In genomic region chr3:131216801-131217200, GRCh38 we compare ENCODE assay signal across 10 cellular contexts.
DNase-seq lines count a peak whose midpoint lies in the region; ATAC-seq and TF ChIP-seq lines count a peak whose summit lies in the region.
"Had no signal": no experiment of that assay in that cellular context is flagged by ENCODE, and none has a peak within 500 bp of the region (broad histone marks: within the 10 kb centered on the region; RNA-seq: fewer than 3 reads in every experiment).

No MANE protein-coding gene starts in this region.

- CTCF ChIA-PET in Calu3 (lab: Charles Lee) = interaction anchor here (0.6 to 1.4 kb wide), 3 partner anchors 20 to 170 kb away, joined by 3 to 4 read pairs (median 3); no protein-coding TSS in a partner anchor

- no peaks in the 10 kb centered on the region for H3F3A ChIP-seq in Loucy (ENCODE audit: low read depth)

- no peaks in the 10 kb centered on the region for H3K79me2 ChIP-seq in Loucy (ENCODE audit: insufficient read depth, low read length)

- peak overlapping the region; percentile 2 for H3K4me2 ChIP-seq in Loucy (ENCODE audit: low read depth, low read length, poor library complexity, severe bottlenecking)

- peaks cover 23% of the 10 kb centered on the region for H3K4me1 ChIP-seq in Loucy (ENCODE audit: insufficient read depth, low read length, poor library complexity, severe bottlenecking)
- H3K4me1 ChIP-seq in mucosa of descending colon (ENCODE audit: low read depth) = no peaks in the 10 kb centered on the region

- no peaks in the 10 kb centered on the region for H3K27me3 Mint-ChIP-seq in Calu3 (ENCODE audit: unreplicated experiment)
- H3K27me3 Mint-ChIP-seq in chondrocyte (ENCODE audit: low read depth) = no peaks in the 10 kb centered on the region
- H3K27me3 Mint-ChIP-seq: activated CD4-positive, alpha-beta memory T cell treated with anti-CD3 and anti-CD28 coated beads for 36 hours had no signal

- no peaks in the 10 kb centered on the region for H3K36me3 Mint-ChIP-seq in Calu3 (ENCODE audit: insufficient read depth, unreplicated experiment)
- H3K36me3 Mint-ChIP-seq in chondrocyte (ENCODE audit: low read depth) = no peaks in the 10 kb centered on the region
- H3K36me3 Mint-ChIP-seq: activated CD4-positive, alpha-beta memory T cell treated with anti-CD3 and anti-CD28 coated beads for 36 hours had no signal

- BruUV-seq in Calu3 (replicated peaks; lab: Mats Ljungman, UMichigan) = no TSS peak

- H3K9me2 ChIP-seq in Loucy (replicated peaks; ENCODE audit: low read depth, low read length) = no peaks in the 10 kb centered on the region

- H3K4me3 Mint-ChIP-seq in Calu3 (ENCODE audit: low read depth, unreplicated experiment) (peak overlapping the region; percentile 36), chondrocyte (ENCODE audit: unreplicated experiment) (peak overlapping the region; percentile 54)
- H3K4me3 Mint-ChIP-seq: activated CD4-positive, alpha-beta memory T cell treated with anti-CD3 and anti-CD28 coated beads for 36 hours had no signal

- H3K4me3 ChIP-seq in Loucy (ENCODE audit: low read length, poor library complexity, severe bottlenecking) (no peak overlapping the region), mucosa of descending colon (no peak overlapping the region)
- H3K4me3 ChIP-seq: tibial artery had no signal

- no peaks in the 10 kb centered on the region for H3K27me3 ChIP-seq in Loucy (ENCODE audit: insufficient read depth, low read length, poor library complexity, severe bottlenecking)
- H3K27me3 ChIP-seq: tibial artery had no signal

- H3K4me1 Mint-ChIP-seq in Calu3 (ENCODE audit: low read depth, unreplicated experiment) (peaks cover 23% of the 10 kb centered on the region), chondrocyte (ENCODE audit: low read depth) (peaks cover 29% of the 10 kb centered on the region)

- H3K27ac Mint-ChIP-seq in Calu3 (ENCODE audit: unreplicated experiment) (peak overlapping the region; percentile 28), chondrocyte (ENCODE audit: unreplicated experiment) (peak overlapping the region; percentile 84)
- H3K27ac Mint-ChIP-seq: activated CD4-positive, alpha-beta memory T cell treated with anti-CD3 and anti-CD28 coated beads for 36 hours had no signal

- no peaks in the 10 kb centered on the region for H3K9me3 ChIP-seq in Loucy (ENCODE audit: insufficient read depth, low read depth, low read length)
- H3K9me3 ChIP-seq in mucosa of descending colon = no peaks in the 10 kb centered on the region
- H3K9me3 ChIP-seq: tibial artery had no signal

- peak; percentile 66 for DNase-seq in Calu3
- DNase-seq in chondrocyte (ENCODE audit: low spot score) = no peak
- DNase-seq in mucosa of descending colon = no peak
- DNase-seq in SIG-M5 treated with dmso at 0.1 percent for 504 hours (lab: John Stamatoyannopoulos, UW; ENCODE audit: unreplicated experiment) = no peak
- DNase-seq in activated CD8-positive, alpha-beta memory T cell treated with anti-CD3 and anti-CD28 coated beads for 24 hours = no peak
- DNase-seq in central memory CD4-positive, alpha-beta T cell = no peak
- DNase-seq in SHP77 (lab: John Stamatoyannopoulos, UW) = no peak
- DNase-seq: activated CD4-positive, alpha-beta memory T cell treated with anti-CD3 and anti-CD28 coated beads for 36 hours had no signal

- intact Hi-C loops in Calu3 (cut with micrococcal nuclease; ENCODE audit: unreplicated experiment) = no loop called here
- intact Hi-C loops in mucosa of descending colon (cut with DNase I, micrococcal nuclease) = no loop called here

- no peak overlapping the region for H3K9ac ChIP-seq in Loucy (ENCODE audit: low read depth, low read length, poor library complexity, severe bottlenecking)

- ATAC-seq in mucosa of descending colon = peak; percentile 77

- no peaks in the 10 kb centered on the region for H3K36me3 ChIP-seq in Loucy (ENCODE audit: insufficient read depth, low read length)
- H3K36me3 ChIP-seq in mucosa of descending colon (ENCODE audit: low read depth) = no peaks in the 10 kb centered on the region
- H3K36me3 ChIP-seq: tibial artery had no signal

- no peaks in the 10 kb centered on the region for H4K20me1 ChIP-seq in Loucy (ENCODE audit: insufficient read depth, low read length, poor library complexity, severe bottlenecking)

- H3K9me3 Mint-ChIP-seq in Calu3 (ENCODE audit: low read depth, unreplicated experiment) (no peaks in the 10 kb centered on the region), chondrocyte (ENCODE audit: low read depth) (peaks cover under 1% of the 10 kb centered on the region)
- H3K9me3 Mint-ChIP-seq: activated CD4-positive, alpha-beta memory T cell treated with anti-CD3 and anti-CD28 coated beads for 36 hours had no signal

- TF ChIP-seq CTCF in Calu3 (IDR thresholded peaks at IDR 0.05; ENCODE audit: unreplicated experiment) (no peak), Loucy (conservative IDR thresholded peaks at IDR 0.05; ENCODE audit: low read length) (no peak), chondrocyte (IDR thresholded peaks at IDR 0.05) (no peak), mucosa of descending colon (IDR thresholded peaks at IDR 0.05) (no peak)

- no peak overlapping the region for H2AFZ ChIP-seq in Loucy (ENCODE audit: low read length)
